In the genomic region with DNA sequence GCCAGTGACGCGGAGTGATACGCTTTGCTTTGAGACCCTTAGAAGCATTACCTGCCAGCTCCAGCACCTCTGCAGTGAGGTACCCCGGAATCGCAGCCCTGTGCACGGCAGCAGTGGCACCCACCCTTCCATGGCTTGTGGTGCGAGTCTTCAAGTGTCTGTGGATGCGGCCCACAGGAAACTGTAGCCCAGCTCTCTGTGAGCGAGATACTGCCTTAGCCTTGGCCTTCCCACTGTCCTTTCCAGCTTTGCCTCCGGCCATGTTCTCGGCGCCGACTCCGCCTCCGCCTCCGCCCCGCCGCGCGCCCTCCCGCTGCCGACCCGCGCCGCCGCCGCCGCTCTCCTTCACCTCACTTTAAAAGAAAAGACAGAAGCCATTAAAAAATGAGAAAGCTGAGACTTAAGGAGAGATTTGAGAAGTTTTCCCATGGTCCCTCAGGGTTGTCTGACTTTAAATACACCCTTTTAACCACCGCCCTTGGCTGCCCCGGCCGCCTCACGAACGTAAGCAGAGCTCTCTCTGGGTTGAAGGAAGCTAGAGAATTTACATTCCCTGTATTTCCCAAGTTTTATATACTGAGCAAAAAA, we compare ENCODE assay signal across 8 cellular contexts.
DNase-seq lines count a peak whose midpoint lies in the region; ATAC-seq and TF ChIP-seq lines count a peak whose summit lies in the region.

No MANE protein-coding gene starts in this region.

- H3K4me3 Mint-ChIP-seq in activated T-helper 17 cell treated with anti-CD3 and anti-CD28 coated beads, Interleukin-2, amount 50 U/mL, for 72 hours: peak overlapping the region; percentile 76

- H3K4me1 Mint-ChIP-seq in activated T-helper 17 cell treated with anti-CD3 and anti-CD28 coated beads, Interleukin-2, amount 50 U/mL, for 72 hours: no peaks in the 10 kb centered on the region

- peak; percentile 4 for DNase-seq in stimulated activated CD4-positive, alpha-beta T cell treated with anti-CD3 and anti-CD28 coated beads, Interleukin-1b, Interleukin-23, amount 100 ng/mL, for 48 hours
- DNase-seq in stimulated activated CD4-positive, alpha-beta T cell treated with anti-CD3 and anti-CD28 coated beads, Interleukin-2, amount 100 ng/mL, for 48 hours: no peak
- DNase-seq in osteoblast (ENCODE audit: insufficient read length, low spot score, missing footprints) (peak; percentile 81), HuH-7.5 (ENCODE audit: low spot score) (no peak)

- no peaks in the 10 kb centered on the region for H3K9me3 Mint-ChIP-seq in activated T-helper 17 cell treated with anti-CD3 and anti-CD28 coated beads, Interleukin-2, amount 50 U/mL, for 72 hours

- H3K4me1 ChIP-seq in gastroesophageal sphincter: peaks cover 0 to 4% (median 0%) of the 10 kb centered on the region in 3 donors
- no peaks in the 10 kb centered on the region for H3K4me1 ChIP-seq in osteoblast (ENCODE audit: insufficient read depth, low read length)

- peak overlapping the region; percentile 88 for H3K4me2 ChIP-seq in osteoblast (ENCODE audit: insufficient read depth, low read length)

- H3K79me2 ChIP-seq in osteoblast (ENCODE audit: insufficient read depth, low read length): no peaks in the 10 kb centered on the region

- H3K27ac ChIP-seq in gastroesophageal sphincter (peak overlapping the region; percentile 7 to 82 (median 72)), osteoblast (ENCODE audit: low read depth, low read length) (no peak overlapping the region)

- no peak for TF ChIP-seq CTCF in gastroesophageal sphincter (IDR thresholded peaks at IDR 0.05)
- TF ChIP-seq CTCF in osteoblast (IDR thresholded peaks at IDR 0.05; ENCODE audit: extremely low read depth, low read depth, low read length): no peak

- H3K4me3 ChIP-seq in gastroesophageal sphincter (peak overlapping the region; percentile 47 to 68), osteoblast (ENCODE audit: insufficient read depth, low read length) (peak overlapping the region; percentile 73)

- peaks cover 16% of the 10 kb centered on the region for H3K27me3 Mint-ChIP-seq in activated T-helper 17 cell treated with anti-CD3 and anti-CD28 coated beads, Interleukin-2, amount 50 U/mL, for 72 hours

- no peak overlapping the region for H3K27ac Mint-ChIP-seq in activated T-helper 17 cell treated with anti-CD3 and anti-CD28 coated beads, Interleukin-2, amount 50 U/mL, for 72 hours

- TF ChIP-seq POLR2A in gastroesophageal sphincter (IDR thresholded peaks at IDR 0.05): no peak

- no peak for TF ChIP-seq EP300 in gastroesophageal sphincter (IDR thresholded peaks at IDR 0.05)

- 0 to 7% methylated on average over 5 to 8 of the region's 33 CpGs for WGBS in gastroesophageal sphincter (ENCODE audit: low coverage in 1 of 2), 2 donors

- H3K27me3 ChIP-seq in gastroesophageal sphincter: no peaks in the 10 kb centered on the region
- H3K27me3 ChIP-seq in osteoblast (ENCODE audit: insufficient read depth, low read length): no peaks in the 10 kb centered on the region

- H3K36me3 Mint-ChIP-seq in activated T-helper 17 cell treated with anti-CD3 and anti-CD28 coated beads, Interleukin-2, amount 50 U/mL, for 72 hours (ENCODE audit: low read depth): no peaks in the 10 kb centered on the region

- no peaks in the 10 kb centered on the region for H3K36me3 ChIP-seq in gastroesophageal sphincter
- no peaks in the 10 kb centered on the region for H3K36me3 ChIP-seq in osteoblast (ENCODE audit: insufficient read depth, low read length)

- no peak for ATAC-seq in activated T-helper 17 cell treated with anti-CD3 and anti-CD28 coated beads, Interleukin-2, amount 50 U/mL, for 72 hours (replicated peaks)
- ATAC-seq in gastroesophageal sphincter (peak; percentile 48), HG03039 (IDR thresholded peaks at IDR 0.05; ENCODE audit: unreplicated experiment) (no peak), HG03095 (IDR thresholded peaks at IDR 0.05; ENCODE audit: unreplicated experiment) (no peak)

- no peaks in the 10 kb centered on the region for H4K20me1 ChIP-seq in osteoblast (ENCODE audit: insufficient read depth, low read length)

- H2AFZ ChIP-seq in osteoblast (ENCODE audit: low read length): peak overlapping the region; percentile 99

- H3K9me3 ChIP-seq in gastroesophageal sphincter (no peaks in the 10 kb centered on the region), osteoblast (ENCODE audit: low read depth, low read length) (no peaks in the 10 kb centered on the region)

Comparison
In these comparisons a context has a peak if more than half of its experiments do, and no peak if none do; other contexts are left out.
1. DNase-seq: peak in stimulated activated CD4-positive, alpha-beta T cell treated with anti-CD3 and anti-CD28 coated beads, Interleukin-1b, Interleukin-23, amount 100 ng/mL, for 48 hours (single experiment) and osteoblast (single experiment); none in stimulated activated CD4-positive, alpha-beta T cell treated with anti-CD3 and anti-CD28 coated beads, Interleukin-2, amount 100 ng/mL, for 48 hours (0 of 2) and HuH-7.5 (single experiment).